In genomic region chr11:65593518-65594414, GRCh38 we compare ENCODE assay signal across 8 cellular contexts. TPM values are rescaled to one million over a fixed set of nuclear protein-coding genes. Genes with fewer than 3 reads are reported as not detected.
DNase-seq lines count a peak whose midpoint lies in the region; ATAC-seq and TF ChIP-seq lines count a peak whose summit lies in the region.

No MANE protein-coding gene starts in this region.

- no peaks in the 10 kb centered on the region for H3K9me3 ChIP-seq in OCI-LY3 (ENCODE audit: insufficient read depth, low read length)
- H3K9me3 ChIP-seq in body of pancreas, result no peaks in the 10 kb centered on the region
- no peaks in the 10 kb centered on the region for H3K9me3 ChIP-seq in suprapubic skin

- H2AFZ ChIP-seq in OCI-LY3 (ENCODE audit: low read depth, low read length), result no peak overlapping the region

- H3K27ac ChIP-seq in OCI-LY3 (ENCODE audit: low read length) (no peak overlapping the region), body of pancreas (no peak overlapping the region), suprapubic skin (no peak overlapping the region)

- peaks cover 19% of the 10 kb centered on the region for H3K4me1 ChIP-seq in OCI-LY3 (ENCODE audit: low read length)
- peaks cover 17% of the 10 kb centered on the region for H3K4me1 ChIP-seq in body of pancreas
- peaks cover 67% of the 10 kb centered on the region for H3K4me1 ChIP-seq in suprapubic skin

- TF ChIP-seq POLR2A in body of pancreas (IDR thresholded peaks at IDR 0.05) (no peak), suprapubic skin (IDR thresholded peaks at IDR 0.05) (no peak)

- H3K36me3 ChIP-seq in OCI-LY3 (replicated peaks; ENCODE audit: low read depth, low read length) (peaks cover 17% of the 10 kb centered on the region), body of pancreas (replicated peaks in 1 of 2; ENCODE audit: insufficient read depth in 1 of 2, low read depth in 2 of 2) (peaks cover 0 to 6% of the 10 kb centered on the region in 2 donors), kidney epithelial cell (ENCODE audit: control insufficient read depth, insufficient read depth, low read length) (peaks cover 1% of the 10 kb centered on the region), suprapubic skin (peaks cover 38% of the 10 kb centered on the region)

- TF ChIP-seq CTCF in OCI-LY3 (IDR thresholded peaks at IDR 0.05; ENCODE audit: low read depth, low read length) (peak; percentile 84), body of pancreas (IDR thresholded peaks at IDR 0.05) (peak in 6 of 7 experiments; percentile 21 to 47 (median 40)), kidney epithelial cell (IDR thresholded peaks at IDR 0.05; ENCODE audit: insufficient read depth, low read length, poor library complexity, severe bottlenecking) (peak; percentile 83), suprapubic skin (IDR thresholded peaks at IDR 0.05) (peak; percentile 26 to 63)

- WGBS in body of pancreas, 2 donors, result 76 to 84% methylated on average over 9 to 26 of the region's 26 CpGs
- WGBS in suprapubic skin, result 56% methylated on average over 13 of the region's 26 CpGs

- H3K4me3 ChIP-seq in OCI-LY3 (ENCODE audit: low read length) (no peak overlapping the region), body of pancreas (no peak overlapping the region), kidney epithelial cell (ENCODE audit: low read depth, low read length) (no peak overlapping the region), suprapubic skin (no peak overlapping the region)

- H4K20me1 ChIP-seq in OCI-LY3 (ENCODE audit: insufficient read depth, low read length), result no peaks in the 10 kb centered on the region

- peak; percentile 60 for DNase-seq in DMS 273 (lab: John Stamatoyannopoulos, UW; ENCODE audit: unreplicated experiment)
- no peak for DNase-seq in DMS 273 treated with DMSO at 0.1 percent for 48 hours (lab: John Stamatoyannopoulos, UW)
- peak in 2 of 4 donors; percentile 34 to 43 for DNase-seq in body of pancreas
- DNase-seq in kidney epithelial cell (ENCODE audit: low read depth), result no peak
- no peak for DNase-seq in suprapubic skin (ENCODE audit: low spot score in 2 of 2)

- TF ChIP-seq EP300 in suprapubic skin (IDR thresholded peaks at IDR 0.05), result no peak

- H3K27me3 ChIP-seq in OCI-LY3 (ENCODE audit: low read depth, low read length), result no peaks in the 10 kb centered on the region
- no peaks in the 10 kb centered on the region for H3K27me3 ChIP-seq in body of pancreas
- no peaks in the 10 kb centered on the region for H3K27me3 ChIP-seq in kidney epithelial cell (ENCODE audit: control insufficient read depth, insufficient read depth, low read length)
- H3K27me3 ChIP-seq in suprapubic skin, result no peaks in the 10 kb centered on the region

- H3K79me2 ChIP-seq in OCI-LY3 (ENCODE audit: low read length), result no peaks in the 10 kb centered on the region

- H3K9ac ChIP-seq in OCI-LY3 (ENCODE audit: low read length), result no peak overlapping the region

- H3K4me2 ChIP-seq in OCI-LY3 (ENCODE audit: low read length), result no peak overlapping the region

- intact Hi-C loops in body of pancreas (cut with DNase I), result no loop called here

- ATAC-seq in body of pancreas, result no peak
- ATAC-seq in HG03135 (IDR thresholded peaks at IDR 0.05; ENCODE audit: unreplicated experiment), result no peak
- ATAC-seq in GM21423 (IDR thresholded peaks at IDR 0.05; ENCODE audit: unreplicated experiment), result no peak

RNA-seq across cellular contexts. Expression of gene KCNK7, which starts 1.8 kb away (rescaled TPM):
- 1 to 10 TPM in 1 of 2 donors, under 1 TPM in 1; 0.66 to 1.0 TPM for total RNA-seq in body of pancreas
- total RNA-seq in kidney epithelial cell, result not detected in 2 replicates
- total RNA-seq in suprapubic skin, result 100 to 1,000 TPM in 3 of 4 donors, 10 to 100 TPM in 1; 32.6 to 183 (median 144) TPM

RNA-seq across cellular contexts. Expression of gene EHBP1L1, which starts 17.9 kb away (rescaled TPM):
- total RNA-seq in body of pancreas (10 to 100 TPM; 35.0 to 76.1 TPM), kidney epithelial cell (19.5 and 20.9 TPM in 2 replicates), suprapubic skin (100 to 1,000 TPM in 1 of 4 donors, 10 to 100 TPM in 3; 40.3 to 150 (median 56.2) TPM)

RNA-seq across cellular contexts. Expression of gene MAP3K11, which starts 20.3 kb away (rescaled TPM):
- 10 to 100 TPM; 31.6 to 94.9 TPM for total RNA-seq in body of pancreas
- total RNA-seq in kidney epithelial cell, result 58.3 and 60.8 TPM in 2 replicates
- total RNA-seq in suprapubic skin, result 10 to 100 TPM; 29.2 to 45.5 (median 37.0) TPM

RNA-seq across cellular contexts. Expression of gene FAM89B, which starts 21.4 kb away (rescaled TPM):
- total RNA-seq in body of pancreas (100 to 1,000 TPM in 1 of 2 donors, 10 to 100 TPM in 1; 44.8 to 116 TPM), kidney epithelial cell (63.9 and 68.5 TPM in 2 replicates), suprapubic skin (100 to 1,000 TPM in 1 of 4 donors, 10 to 100 TPM in 3; 45.2 to 103 (median 72.0) TPM)

RNA-seq across cellular contexts. Expression of gene PCNX3, which starts 21.8 kb away (rescaled TPM):
- total RNA-seq in body of pancreas (10 to 100 TPM; 21.8 to 56.7 TPM), kidney epithelial cell (61.9 and 71.2 TPM in 2 replicates), suprapubic skin (10 to 100 TPM; 38.5 to 59.3 (median 43.6) TPM)

Comparison
In these comparisons a context has a peak if more than half of its experiments do, and no peak if none do; other contexts are left out.
1. RNA of gene KCNK7, which starts 1.8 kb away (total RNA-seq): 32.6 to 183 TPM in suprapubic skin; 0.66 to 1.0 TPM in body of pancreas and not detected in kidney epithelial cell; every median in the first group is over 10 times any median in the second.
2. Peak in every context shown above with its lines, with median percentiles within 50 percentile points of each other: CTCF ChIP-seq.